ENCODE assay signal across 13 cellular contexts in the genomic region with DNA sequence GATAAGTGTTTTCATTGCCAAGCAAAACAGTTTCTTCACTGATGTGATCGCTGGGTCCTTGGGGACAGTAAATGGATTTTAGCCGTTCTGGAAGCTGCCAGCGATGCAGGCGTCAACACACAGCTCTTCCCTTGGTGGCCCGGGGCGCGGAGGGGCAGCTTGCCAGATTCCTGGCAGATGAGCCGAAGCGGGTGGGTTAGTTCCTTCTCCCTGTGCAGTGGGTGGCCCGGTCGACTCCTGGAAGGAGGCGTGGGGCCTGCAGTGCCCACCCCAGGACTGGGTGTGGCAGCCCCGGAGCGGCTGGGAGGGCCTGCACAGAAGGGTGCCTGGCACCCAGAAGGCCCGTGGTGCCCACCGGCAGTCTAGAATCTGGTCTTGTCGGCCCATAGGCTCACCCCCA.
A peak's percentile ranks its signal among the peaks of the same experiment; 100 is the strongest.
DNase-seq lines count a peak whose midpoint lies in the region; ATAC-seq and TF ChIP-seq lines count a peak whose summit lies in the region.
"Had no signal": no experiment of that assay in that cellular context is flagged by ENCODE, and none has a peak within 500 bp of the region (broad histone marks: within the 10 kb centered on the region; RNA-seq: fewer than 3 reads in every experiment).

No MANE protein-coding gene starts in this region.

- BruUV-seq in Calu3 (replicated peaks; lab: Mats Ljungman, UMichigan), result no TSS peak

- no peak overlapping the region for H3K18ac ChIP-seq in mesenchymal stem cell (ENCODE audit: low read depth in 1 of 2, low read length in 2 of 2)

- H3K36me3 Mint-ChIP-seq in Calu3 (ENCODE audit: insufficient read depth, unreplicated experiment), result peaks cover 5% of the 10 kb centered on the region
- H3K36me3 Mint-ChIP-seq: activated naive CD8-positive, alpha-beta T cell treated with anti-CD3 and anti-CD28 coated beads for 36 hours had no signal

- H2BK5ac ChIP-seq in mesenchymal stem cell (ENCODE audit: low read depth, low read length, poor library complexity, severe bottlenecking), result no peak overlapping the region

- peaks cover 41% of the 10 kb centered on the region for H3K79me1 ChIP-seq in mesenchymal stem cell (replicated peaks; ENCODE audit: low read length, poor library complexity, severe bottlenecking)

- H3K4ac ChIP-seq in mesenchymal stem cell (ENCODE audit: low read depth in 1 of 2, low read length in 2 of 2), result no peak overlapping the region

- no peak overlapping the region for H3K14ac ChIP-seq in mesenchymal stem cell (ENCODE audit: low read length in 2 of 2)

- peak; percentile 69 for DNase-seq in COLO668 (lab: John Stamatoyannopoulos, UW; ENCODE audit: unreplicated experiment)
- DNase-seq in NCI-H128 (lab: John Stamatoyannopoulos, UW; ENCODE audit: unreplicated experiment), result peak; percentile 73
- DNase-seq in RWPE1 (ENCODE audit: low spot score), result no peak
- DNase-seq in mesenchymal stem cell, result no peak
- DNase-seq in Calu3, result no peak
- no peak for DNase-seq in NCI-H146 treated with DMSO at 0.1 percent for 48 hours (lab: John Stamatoyannopoulos, UW; ENCODE audit: unreplicated experiment)
- DNase-seq: activated CD4-positive, alpha-beta T cell treated with anti-CD3 and anti-CD28 coated beads for 1 hour; activated naive CD8-positive, alpha-beta T cell treated with anti-CD3 and anti-CD28 coated beads for 36 hours; NCI-H526; pancreas had no signal

- no peak overlapping the region for H3K4me3 Mint-ChIP-seq in Calu3 (ENCODE audit: low read depth, unreplicated experiment)
- H3K4me3 Mint-ChIP-seq: activated naive CD8-positive, alpha-beta T cell treated with anti-CD3 and anti-CD28 coated beads for 36 hours; T-helper 1 cell treated with Interleukin-12 subunit alpha and Interleukin-12 subunit beta and Interleukin-4 antibody, amounts not matched to agents 30 μg/mL and 1 μg/mL, for 36 hours had no signal

- H3K4me1 Mint-ChIP-seq in Calu3 (ENCODE audit: low read depth, unreplicated experiment), result no peaks in the 10 kb centered on the region
- H3K4me1 Mint-ChIP-seq: activated naive CD8-positive, alpha-beta T cell treated with anti-CD3 and anti-CD28 coated beads for 36 hours had no signal

- no peak overlapping the region for H4K91ac ChIP-seq in mesenchymal stem cell (ENCODE audit: low read length)

- H3K27ac ChIP-seq in RWPE1 (peak overlapping the region; percentile 62; the same call in 1 of the 2 replicates), mesenchymal stem cell (ENCODE audit: low read length, poor library complexity, severe bottlenecking) (peak overlapping the region; percentile 78)
- H3K27ac ChIP-seq: pancreas had no signal

- CTCF ChIA-PET in RWPE1 (lab: Yijun Ruan, JAX), result no interaction called here
- CTCF ChIA-PET in Calu3 (lab: Charles Lee), result no interaction called here

- no peak overlapping the region for H3K23ac ChIP-seq in mesenchymal stem cell (ENCODE audit: low read length in 2 of 2)

- POLR2A ChIA-PET in RWPE1 (lab: Yijun Ruan, JAX; ENCODE audit: low non-redundant PET), result no interaction called here

- 95% methylated on average over 17 of the region's 17 CpGs for WGBS in mesenchymal stem cell

- H3K9me3 ChIP-seq in mesenchymal stem cell (ENCODE audit: control insufficient read depth, low read length), result no peaks in the 10 kb centered on the region
- H3K9me3 ChIP-seq: pancreas had no signal

- H2AFZ ChIP-seq in mesenchymal stem cell (ENCODE audit: low read depth, low read length), result no peak overlapping the region

- H3K4me3 ChIP-seq in mesenchymal stem cell (ENCODE audit: insufficient read depth in 1 of 2, low read depth in 1 of 2, low read length in 2 of 2), result no peak overlapping the region
- H3K4me3 ChIP-seq: pancreas had no signal

- no peak overlapping the region for H2BK120ac ChIP-seq in mesenchymal stem cell (ENCODE audit: low read depth, low read length)

- H3K36me3 ChIP-seq in mesenchymal stem cell (ENCODE audit: control insufficient read depth in 1 of 2, insufficient read depth in 2 of 2, low read depth in 1 of 2, low read length in 2 of 2), result peaks cover 47 to 83% of the 10 kb centered on the region in 2 experiments

- peaks cover 49% of the 10 kb centered on the region for H3K4me1 ChIP-seq in mesenchymal stem cell (ENCODE audit: control insufficient read depth, insufficient read depth, low read depth, low read length)
- H3K4me1 ChIP-seq: pancreas had no signal

- no peaks in the 10 kb centered on the region for H3K9me3 Mint-ChIP-seq in Calu3 (ENCODE audit: low read depth, unreplicated experiment)
- H3K9me3 Mint-ChIP-seq: activated naive CD8-positive, alpha-beta T cell treated with anti-CD3 and anti-CD28 coated beads for 36 hours; T-helper 1 cell treated with Interleukin-12 subunit alpha and Interleukin-12 subunit beta and Interleukin-4 antibody, amounts not matched to agents 30 μg/mL and 1 μg/mL, for 36 hours had no signal

- intact Hi-C loops in Calu3 (cut with micrococcal nuclease; ENCODE audit: unreplicated experiment), result no loop called here

- no peak overlapping the region for H3K27ac Mint-ChIP-seq in Calu3 (ENCODE audit: unreplicated experiment)
- H3K27ac Mint-ChIP-seq: activated naive CD8-positive, alpha-beta T cell treated with anti-CD3 and anti-CD28 coated beads for 36 hours; T-helper 1 cell treated with Interleukin-12 subunit alpha and Interleukin-12 subunit beta and Interleukin-4 antibody, amounts not matched to agents 30 μg/mL and 1 μg/mL, for 36 hours had no signal

- H3K27me3 Mint-ChIP-seq in Calu3 (ENCODE audit: unreplicated experiment), result no peaks in the 10 kb centered on the region
- H3K27me3 Mint-ChIP-seq: activated naive CD8-positive, alpha-beta T cell treated with anti-CD3 and anti-CD28 coated beads for 36 hours had no signal

- TF ChIP-seq CTCF in RWPE1 (conservative IDR thresholded peaks at IDR 0.05; ENCODE audit: low read depth), result no peak
- TF ChIP-seq CTCF in Calu3 (IDR thresholded peaks at IDR 0.05; ENCODE audit: unreplicated experiment), result no peak

- no peak overlapping the region for H4K8ac ChIP-seq in mesenchymal stem cell (ENCODE audit: low read length)

- no peak overlapping the region for H2BK12ac ChIP-seq in mesenchymal stem cell (ENCODE audit: low read length in 2 of 2)

- H2AK5ac ChIP-seq in mesenchymal stem cell (ENCODE audit: low read length, severe bottlenecking), result no peak overlapping the region

- no peak overlapping the region for H3K4me2 ChIP-seq in mesenchymal stem cell (ENCODE audit: low read length, poor library complexity, severe bottlenecking)

- H3K9ac ChIP-seq in mesenchymal stem cell (ENCODE audit: low read length), result no peak overlapping the region

- ATAC-seq in GM21367 (IDR thresholded peaks at IDR 0.05; ENCODE audit: unreplicated experiment), result no peak
- ATAC-seq in HG02763 (IDR thresholded peaks at IDR 0.05; ENCODE audit: unreplicated experiment), result no peak

- H2BK15ac ChIP-seq in mesenchymal stem cell (ENCODE audit: low read depth, poor library complexity, severe bottlenecking), result no peak overlapping the region

- no peaks in the 10 kb centered on the region for H3K27me3 ChIP-seq in mesenchymal stem cell (ENCODE audit: control insufficient read depth in 1 of 2, insufficient read depth in 1 of 2, low read length in 2 of 2)
- H3K27me3 ChIP-seq: pancreas had no signal

Comparison
In these comparisons a context has a peak if more than half of its experiments do, and no peak if none do; other contexts are left out.
1. DNase-seq: peak in COLO668 (single experiment) and NCI-H128 (single experiment); none in RWPE1 (single experiment), mesenchymal stem cell (single experiment), Calu3 (single experiment) and NCI-H146 treated with DMSO at 0.1 percent for 48 hours (single experiment).